Comparison of ENCODE assay signal across 8 cellular contexts in the genomic region with DNA sequence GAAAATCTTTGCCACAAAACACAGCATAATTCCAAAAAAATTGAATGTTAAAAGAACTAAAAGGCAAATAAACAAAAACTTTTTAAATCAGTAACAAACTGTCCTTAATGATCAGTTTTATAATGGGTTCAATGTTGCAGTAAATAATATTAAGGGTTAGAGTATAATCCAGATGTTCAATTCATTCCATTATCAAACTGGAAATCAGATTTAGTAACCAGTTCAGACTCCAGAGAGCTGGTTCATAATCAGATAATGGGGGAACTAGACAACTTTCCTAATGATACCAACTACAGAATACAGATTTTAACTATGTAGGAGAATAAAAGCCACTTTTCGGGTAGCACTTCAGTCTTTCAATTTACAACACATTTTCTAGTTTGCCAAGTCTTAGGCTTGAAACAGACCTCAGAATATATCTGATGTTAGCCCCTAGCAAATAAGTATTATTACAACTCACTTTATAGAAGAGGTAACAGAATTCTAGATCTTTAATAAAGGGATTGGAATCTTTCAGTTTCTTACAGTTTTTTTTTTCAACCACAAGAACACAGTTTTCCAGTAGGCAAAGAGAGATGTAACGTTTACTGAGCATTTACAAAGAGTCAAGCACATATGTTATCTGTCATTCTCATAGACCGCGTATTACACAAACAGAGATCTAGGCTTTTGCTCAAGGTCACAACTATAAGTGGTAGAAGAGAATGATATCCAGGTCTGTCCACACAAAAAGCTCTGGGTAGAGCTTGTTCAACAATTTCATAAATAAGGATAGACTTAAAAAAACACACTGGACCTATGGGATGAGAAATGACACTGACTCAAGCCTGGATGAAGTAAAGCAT. TPM values are rescaled to one million over a fixed set of nuclear protein-coding genes. Genes with fewer than 3 reads are reported as not detected.
DNase-seq lines count a peak whose midpoint lies in the region; ATAC-seq lines count a peak whose summit lies in the region.

No MANE protein-coding gene starts in this region.

- no peaks in the 10 kb centered on the region for H3K9me3 Mint-ChIP-seq in activated CD8-positive, alpha-beta T cell treated with anti-CD3 and anti-CD28 coated beads, Interleukin-2, amount 10 ng/mL, durations not matched to agents 7 days and 5 days (ENCODE audit: insufficient read depth)
- no peaks in the 10 kb centered on the region for H3K9me3 Mint-ChIP-seq in stimulated activated naive B cell treated with anti-CD40 and anti-IgM and Interleukin-4, amounts not matched to agents 10 μg/mL and 1 μg/mL and 100 μg/mL, for 72 hours

- no peaks in the 10 kb centered on the region for H3K27me3 ChIP-seq in BLaER1

- H3K4me2 ChIP-seq in BLaER1 = peak overlapping the region; percentile 84

- H3K27ac ChIP-seq in BLaER1 = peak overlapping the region; percentile 95

- no peaks in the 10 kb centered on the region for H3K36me3 ChIP-seq in BLaER1

- DNase-seq in HCEC 1CT (peak; percentile 53), KBM-7 (no peak)
- no peak for DNase-seq in activated CD8-positive, alpha-beta T cell treated with anti-CD3 and anti-CD28 coated beads, Interleukin-2, amount 10 ng/mL, durations not matched to agents 7 days and 5 days
- no peak for DNase-seq in stimulated activated naive B cell treated with anti-CD40 and anti-IgM and Interleukin-4, amounts not matched to agents 10 μg/mL and 1 μg/mL and 100 μg/mL, for 72 hours
- no peak for DNase-seq in central memory CD4-positive, alpha-beta T cell
- no peak for DNase-seq in activated CD4-positive, alpha-beta T cell treated with anti-CD3 and anti-CD28 coated beads, Interleukin-2, amount 50 U/mL, for 4 hours

- POLR2A ChIA-PET in activated CD8-positive, alpha-beta T cell treated with anti-CD3 and anti-CD28 coated beads, Interleukin-2, amount 10 ng/mL, durations not matched to agents 7 days and 5 days (lab: Charles Lee) = interaction anchor here (0.8 to 3.2 kb wide), 7 partner anchors 8 to 307 kb away, joined by 3 to 15 read pairs (median 8); no protein-coding TSS in a partner anchor

- H3K4me1 Mint-ChIP-seq in activated CD8-positive, alpha-beta T cell treated with anti-CD3 and anti-CD28 coated beads, Interleukin-2, amount 10 ng/mL, durations not matched to agents 7 days and 5 days (ENCODE audit: low read depth) = peaks cover 29% of the 10 kb centered on the region
- peaks cover 11 to 31% of the 10 kb centered on the region in 2 donors for H3K4me1 Mint-ChIP-seq in stimulated activated naive B cell treated with anti-CD40 and anti-IgM and Interleukin-4, amounts not matched to agents 10 μg/mL and 1 μg/mL and 100 μg/mL, for 72 hours

- peak overlapping the region; percentile 95 for H3K27ac Mint-ChIP-seq in activated CD8-positive, alpha-beta T cell treated with anti-CD3 and anti-CD28 coated beads, Interleukin-2, amount 10 ng/mL, durations not matched to agents 7 days and 5 days
- peak overlapping the region; percentile 100 for H3K27ac Mint-ChIP-seq in stimulated activated naive B cell treated with anti-CD40 and anti-IgM and Interleukin-4, amounts not matched to agents 10 μg/mL and 1 μg/mL and 100 μg/mL, for 72 hours

- CTCF ChIA-PET in activated CD8-positive, alpha-beta T cell treated with anti-CD3 and anti-CD28 coated beads, Interleukin-2, amount 10 ng/mL, durations not matched to agents 7 days and 5 days (lab: Charles Lee) = interaction anchor here (1.0 to 4.6 kb wide), 4 partner anchors 11 to 244 kb away, joined by 3 to 33 read pairs (median 3); a partner anchor contains a TSS

- H3K4me3 ChIP-seq in BLaER1 (peak overlapping the region; percentile 89), iPS-11a (ENCODE audit: low read depth, low read length) (peak overlapping the region; percentile 90)

- H3K4me1 ChIP-seq in BLaER1 = peaks cover 37% of the 10 kb centered on the region

- H4K20me1 ChIP-seq in BLaER1 = peaks cover 21% of the 10 kb centered on the region

- H3K27me3 Mint-ChIP-seq in activated CD8-positive, alpha-beta T cell treated with anti-CD3 and anti-CD28 coated beads, Interleukin-2, amount 10 ng/mL, durations not matched to agents 7 days and 5 days (ENCODE audit: low read depth) = no peaks in the 10 kb centered on the region
- no peaks in the 10 kb centered on the region for H3K27me3 Mint-ChIP-seq in stimulated activated naive B cell treated with anti-CD40 and anti-IgM and Interleukin-4, amounts not matched to agents 10 μg/mL and 1 μg/mL and 100 μg/mL, for 72 hours

- H3K4me3 Mint-ChIP-seq in activated CD8-positive, alpha-beta T cell treated with anti-CD3 and anti-CD28 coated beads, Interleukin-2, amount 10 ng/mL, durations not matched to agents 7 days and 5 days = peak overlapping the region; percentile 84
- H3K4me3 Mint-ChIP-seq in stimulated activated naive B cell treated with anti-CD40 and anti-IgM and Interleukin-4, amounts not matched to agents 10 μg/mL and 1 μg/mL and 100 μg/mL, for 72 hours = peak overlapping the region; percentile 88 to 96

- peak overlapping the region; percentile 91 for H3K9ac ChIP-seq in BLaER1

- peaks cover 2% of the 10 kb centered on the region for H3K36me3 Mint-ChIP-seq in activated CD8-positive, alpha-beta T cell treated with anti-CD3 and anti-CD28 coated beads, Interleukin-2, amount 10 ng/mL, durations not matched to agents 7 days and 5 days (ENCODE audit: low read depth)
- peaks cover 1 to 3% of the 10 kb centered on the region in 2 donors for H3K36me3 Mint-ChIP-seq in stimulated activated naive B cell treated with anti-CD40 and anti-IgM and Interleukin-4, amounts not matched to agents 10 μg/mL and 1 μg/mL and 100 μg/mL, for 72 hours

- in situ Hi-C loops in KBM-7 (cut with MboI; ENCODE audit: low pct_unique_long_range_greater_than_20kb, low sequenced_read_pairs) = no loop called here

- H3K9me3 ChIP-seq in BLaER1 = no peaks in the 10 kb centered on the region

- no peak for ATAC-seq in activated CD8-positive, alpha-beta T cell treated with anti-CD3 and anti-CD28 coated beads, Interleukin-2, amount 10 ng/mL, durations not matched to agents 7 days and 5 days
- ATAC-seq in stimulated activated naive B cell treated with anti-CD40 and anti-IgM and Interleukin-4, amounts not matched to agents 10 μg/mL and 1 μg/mL and 100 μg/mL, for 72 hours (replicated peaks) = no peak

RNA-seq across cellular contexts. Expression of a gene that starts 1.9 kb away (rescaled TPM):
- total RNA-seq in activated CD8-positive, alpha-beta T cell treated with anti-CD3 and anti-CD28 coated beads, Interleukin-2, amount 10 ng/mL, durations not matched to agents 7 days and 5 days = 10 to 100 TPM; 22.6 to 25.1 TPM

RNA-seq across cellular contexts. Expression of a gene that starts 2.2 kb away (rescaled TPM):
- total RNA-seq in activated CD8-positive, alpha-beta T cell treated with anti-CD3 and anti-CD28 coated beads, Interleukin-2, amount 10 ng/mL, durations not matched to agents 7 days and 5 days = 10 to 100 TPM; 66.1 to 68.8 TPM

RNA-seq across cellular contexts. Expression of a gene that starts 20.7 kb away (rescaled TPM):
- total RNA-seq in activated CD8-positive, alpha-beta T cell treated with anti-CD3 and anti-CD28 coated beads, Interleukin-2, amount 10 ng/mL, durations not matched to agents 7 days and 5 days = not detected
